22 cellular contexts compared by ENCODE assay signal in the genomic region with DNA sequence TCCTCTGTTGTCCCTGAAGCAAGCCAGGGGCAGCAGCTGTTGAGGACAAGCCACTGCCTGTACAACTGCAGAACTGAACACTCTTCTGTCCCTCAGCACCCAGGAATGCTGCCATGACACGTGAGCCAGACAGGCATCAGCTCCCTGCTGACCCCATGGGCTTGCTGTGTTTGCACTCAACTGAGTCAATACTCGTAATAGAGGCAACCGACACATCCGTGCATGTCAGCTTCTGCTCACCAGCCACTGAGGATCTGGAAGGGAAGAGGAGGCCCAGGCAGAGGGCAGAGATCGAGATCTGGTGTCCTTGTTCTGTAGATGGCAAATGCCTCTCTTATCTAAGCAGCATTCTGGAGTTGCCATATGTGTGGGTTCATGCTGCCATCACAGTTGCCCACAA. TPM values are rescaled to one million over a fixed set of nuclear protein-coding genes. Genes with fewer than 3 reads are reported as not detected.
DNase-seq lines count a peak whose midpoint lies in the region; ATAC-seq, FAIRE-seq and TF ChIP-seq lines count a peak whose summit lies in the region.
"Had no signal": no experiment of that assay in that cellular context is flagged by ENCODE, and none has a peak within 500 bp of the region (broad histone marks: within the 10 kb centered on the region; RNA-seq: fewer than 3 reads in every experiment).

No MANE protein-coding gene starts in this region.

- POLR2A ChIA-PET in PC-3 (lab: Charles Lee; ENCODE audit: unreplicated experiment), result interaction anchor here (0.7 kb wide), 1 partner anchor 9 kb away, joined by 3 read pairs; no protein-coding TSS in a partner anchor

- no peak for TF ChIP-seq POLR2A in right lobe of liver (IDR thresholded peaks at IDR 0.05)

- no peaks in the 10 kb centered on the region for H3K79me2 ChIP-seq in PC-3 (ENCODE audit: low read length)

- TF ChIP-seq CTCF in PC-3 (conservative IDR thresholded peaks at IDR 0.05; ENCODE audit: low read depth, low read length) (no peak), right lobe of liver (IDR thresholded peaks at IDR 0.05) (no peak)

- no peak for FAIRE-seq in small intestine (lab: Jason Lieb, UNC)
- FAIRE-seq: A549, kidney had no signal

- no peaks in the 10 kb centered on the region for H3K27me3 ChIP-seq in PC-3 (ENCODE audit: low read length)
- H3K27me3 ChIP-seq in right lobe of liver, result no peaks in the 10 kb centered on the region
- H3K27me3 ChIP-seq in small intestine (ENCODE audit: control insufficient read depth in 2 of 2, insufficient read depth in 2 of 2, low read length in 2 of 2), result peaks cover 0 to 6% of the 10 kb centered on the region in 2 donors
- H3K27me3 ChIP-seq: BE2C had no signal

- no peak overlapping the region for H2AFZ ChIP-seq in PC-3 (ENCODE audit: low read length)
- H2AFZ ChIP-seq: PC-9 had no signal

- WGBS in right lobe of liver (ENCODE audit: insufficient coverage, low coverage, low lambda C conversion rate, missing lambda C conversion rate), result 14% methylated on average over 1 of the region's 5 CpGs
- WGBS in small intestine, 3 donors, result 77 to 82% (median 79%) methylated on average over 5 of the region's 5 CpGs

- H3K27ac ChIP-seq in PC-3 (ENCODE audit: low read length) (no peak overlapping the region), right lobe of liver (peak overlapping the region in 1 of 3 donors; percentile 64), small intestine (ENCODE audit: low read depth in 1 of 2, low read length in 1 of 2) (no peak overlapping the region)
- H3K27ac ChIP-seq: A549, coronary artery, PC-9, transverse colon had no signal

- H3K9me3 ChIP-seq in PC-3 (ENCODE audit: low read length), result no peaks in the 10 kb centered on the region
- H3K9me3 ChIP-seq in right lobe of liver, result no peaks in the 10 kb centered on the region
- no peaks in the 10 kb centered on the region for H3K9me3 ChIP-seq in small intestine (ENCODE audit: control insufficient read depth, low read depth)
- H3K9me3 ChIP-seq: A549, BE2C, transverse colon had no signal

- H3K4me1 ChIP-seq in PC-3 (ENCODE audit: insufficient read depth, low read length), result no peaks in the 10 kb centered on the region
- peaks cover 0 to 23% (median 11%) of the 10 kb centered on the region in 4 donors for H3K4me1 ChIP-seq in right lobe of liver
- H3K4me1 ChIP-seq in small intestine (ENCODE audit: control insufficient read depth in 2 of 2, insufficient read depth in 1 of 2, low read depth in 1 of 2, low read length in 1 of 2), result no peaks in the 10 kb centered on the region
- H3K4me1 ChIP-seq: A549, BE2C, transverse colon had no signal

- no peaks in the 10 kb centered on the region for H3K9me2 ChIP-seq in PC-3 (replicated peaks; ENCODE audit: low read length)

- H3K4me2 ChIP-seq in PC-3 (ENCODE audit: low read length), result no peak overlapping the region
- H3K4me2 ChIP-seq: A549, PC-9 had no signal

- H4K20me1 ChIP-seq in PC-3 (ENCODE audit: low read length), result no peaks in the 10 kb centered on the region

- intact Hi-C loops in PC-3 (cut with micrococcal nuclease) (no loop called here), right lobe of liver (cut with DNase I) (no loop called here)

- H3K36me3 ChIP-seq in PC-3 (ENCODE audit: low read depth, low read length) (no peaks in the 10 kb centered on the region), right lobe of liver (no peaks in the 10 kb centered on the region), small intestine (ENCODE audit: control insufficient read depth in 2 of 2, insufficient read depth in 2 of 2, low read length in 2 of 2) (no peaks in the 10 kb centered on the region)
- H3K36me3 ChIP-seq: BE2C, transverse colon had no signal

- H3F3A ChIP-seq in PC-3 (ENCODE audit: low read length, unreplicated experiment), result no peaks in the 10 kb centered on the region

- no peak overlapping the region for H3K4me3 ChIP-seq in PC-3 (ENCODE audit: low read length)
- no peak overlapping the region for H3K4me3 ChIP-seq in right lobe of liver
- H3K4me3 ChIP-seq in small intestine (ENCODE audit: low read depth in 1 of 2, low read length in 2 of 2), result no peak overlapping the region
- H3K4me3 ChIP-seq: A549, coronary artery, PC-9, transverse colon had no signal

- no TSS peak for BruUV-seq in PC-3 (replicated peaks; lab: Mats Ljungman, UMichigan)

- ATAC-seq in PC-3, result peak; percentile 58; the same call in 1 of the 2 replicates
- ATAC-seq in right lobe of liver, result peak; percentile 67 to 83 (median 75)
- no peak for ATAC-seq in HG02759 (IDR thresholded peaks at IDR 0.05; ENCODE audit: unreplicated experiment)
- ATAC-seq in GM18868 (IDR thresholded peaks at IDR 0.05; ENCODE audit: unreplicated experiment), result no peak
- ATAC-seq: A549; activated T-cell treated with anti-CD3 and anti-CD28 coated beads, Interleukin-2, amount 50 U/mL, for 4 hours; HCT116 had no signal

- DNase-seq in NCI-H748 (lab: John Stamatoyannopoulos, UW; ENCODE audit: unreplicated experiment) (peak; percentile 7), NCI-H748 treated with DMSO at 0.1 percent for 48 hours (lab: John Stamatoyannopoulos, UW) (no peak), PC-3 (peak; percentile 43), right lobe of liver (peak; percentile 72 to 86 (median 76)), small intestine (no peak), GM19238 (ENCODE audit: insufficient read length, low spot score) (no peak)
- DNase-seq: activated CD4-positive, alpha-beta T cell treated with anti-CD3 and anti-CD28 coated beads for 4 hours; activated naive CD4-positive, alpha-beta T cell treated with anti-CD3 and anti-CD28 coated beads for 36 hours; activated T-cell treated with anti-CD3 and anti-CD28 coated beads, Interleukin-2, amount 50 U/mL, for 4 hours; BE2C; Kasumi-1; kidney; NCI-H1105; PC-9; stimulated activated CD4-positive, alpha-beta T cell treated with anti-CD3 and anti-CD28 coated beads, Interleukin-12 subunit alpha, Interleukin-12 subunit beta, amount 100 ng/mL, for 4 hours; stimulated activated CD4-positive, alpha-beta T cell treated with anti-CD3 and anti-CD28 coated beads, Interleukin-4, amount 100 ng/mL, for 4 hours; transverse colon had no signal

- H3K9ac ChIP-seq in PC-3 (ENCODE audit: low read length), result no peak overlapping the region

- CTCF ChIA-PET in PC-3 (lab: Charles Lee), result no interaction called here

RNA-seq across cellular contexts. Expression of gene SEC61A1, which starts 54.3 kb away (rescaled TPM):
- total RNA-seq in PC-3 (2014; rRNA removed) (182 and 184 TPM in 2 replicates), right lobe of liver (100 to 1,000 TPM; 120 to 187 (median 151) TPM)
- polyA plus RNA-seq in small intestine, result 100 to 1,000 TPM in 1 of 3 donors, 10 to 100 TPM in 2; 52.1 to 183 (median 57.8) TPM

Comparison
In these comparisons a context has a peak if more than half of its experiments do, and no peak if none do; other contexts are left out.
1. DNase-seq: peak in NCI-H748 (single experiment), PC-3 (single experiment) and right lobe of liver (3 of 3); none in NCI-H748 treated with DMSO at 0.1 percent for 48 hours (single experiment), small intestine (single experiment) and GM19238 (single experiment).
2. ATAC-seq: peak in PC-3 (single experiment) and right lobe of liver (4 of 4); none in HG02759 (single experiment) and GM18868 (single experiment).